ENCODE assay signal across 1 cellular context in the genomic region with DNA sequence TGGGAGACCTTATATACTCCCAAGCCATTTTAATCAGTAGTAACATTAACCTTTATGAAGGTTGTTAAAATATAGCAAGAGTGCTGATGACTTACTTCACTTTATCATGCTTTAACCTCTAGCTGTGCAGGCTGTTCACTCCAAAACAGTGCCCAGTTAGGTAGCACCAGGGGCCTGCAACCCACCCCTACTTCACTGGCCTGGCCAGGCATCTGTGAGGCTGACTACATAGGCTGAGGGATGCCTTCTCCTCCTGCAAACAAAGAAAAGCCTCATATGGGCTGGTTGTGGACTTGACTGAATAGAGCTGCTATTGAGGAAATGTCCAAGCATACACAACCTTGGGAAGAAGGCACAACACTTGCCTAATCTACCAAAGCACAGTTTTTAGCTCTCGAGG.
TF ChIP-seq lines count a peak whose summit lies in the region.

No MANE protein-coding gene starts in this region.

TF ChIP-seq in WTC11, 78 proteins besides CTCF, POLR2A, EP300 and RAD21 (continued from another document):
- TF ChIP-seq, protein P1, sequence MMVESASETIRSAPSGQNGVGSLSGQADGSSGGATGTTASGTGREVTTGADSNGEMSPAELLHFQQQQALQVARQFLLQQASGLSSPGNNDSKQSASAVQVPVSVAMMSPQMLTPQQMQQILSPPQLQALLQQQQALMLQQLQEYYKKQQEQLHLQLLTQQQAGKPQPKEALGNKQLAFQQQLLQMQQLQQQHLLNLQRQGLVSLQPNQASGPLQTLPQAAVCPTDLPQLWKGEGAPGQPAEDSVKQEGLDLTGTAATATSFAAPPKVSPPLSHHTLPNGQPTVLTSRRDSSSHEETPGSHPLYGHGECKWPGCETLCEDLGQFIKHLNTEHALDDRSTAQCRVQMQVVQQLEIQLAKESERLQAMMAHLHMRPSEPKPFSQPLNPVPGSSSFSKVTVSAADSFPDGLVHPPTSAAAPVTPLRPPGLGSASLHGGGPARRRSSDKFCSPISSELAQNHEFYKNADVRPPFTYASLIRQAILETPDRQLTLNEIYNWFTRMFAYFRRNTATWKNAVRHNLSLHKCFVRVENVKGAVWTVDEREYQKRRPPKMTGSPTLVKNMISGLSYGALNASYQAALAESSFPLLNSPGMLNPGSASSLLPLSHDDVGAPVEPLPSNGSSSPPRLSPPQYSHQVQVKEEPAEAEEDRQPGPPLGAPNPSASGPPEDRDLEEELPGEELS (CRISPR knock-in tag; IDR thresholded peaks at IDR 0.05): no peak
- TF ChIP-seq, protein P2, sequence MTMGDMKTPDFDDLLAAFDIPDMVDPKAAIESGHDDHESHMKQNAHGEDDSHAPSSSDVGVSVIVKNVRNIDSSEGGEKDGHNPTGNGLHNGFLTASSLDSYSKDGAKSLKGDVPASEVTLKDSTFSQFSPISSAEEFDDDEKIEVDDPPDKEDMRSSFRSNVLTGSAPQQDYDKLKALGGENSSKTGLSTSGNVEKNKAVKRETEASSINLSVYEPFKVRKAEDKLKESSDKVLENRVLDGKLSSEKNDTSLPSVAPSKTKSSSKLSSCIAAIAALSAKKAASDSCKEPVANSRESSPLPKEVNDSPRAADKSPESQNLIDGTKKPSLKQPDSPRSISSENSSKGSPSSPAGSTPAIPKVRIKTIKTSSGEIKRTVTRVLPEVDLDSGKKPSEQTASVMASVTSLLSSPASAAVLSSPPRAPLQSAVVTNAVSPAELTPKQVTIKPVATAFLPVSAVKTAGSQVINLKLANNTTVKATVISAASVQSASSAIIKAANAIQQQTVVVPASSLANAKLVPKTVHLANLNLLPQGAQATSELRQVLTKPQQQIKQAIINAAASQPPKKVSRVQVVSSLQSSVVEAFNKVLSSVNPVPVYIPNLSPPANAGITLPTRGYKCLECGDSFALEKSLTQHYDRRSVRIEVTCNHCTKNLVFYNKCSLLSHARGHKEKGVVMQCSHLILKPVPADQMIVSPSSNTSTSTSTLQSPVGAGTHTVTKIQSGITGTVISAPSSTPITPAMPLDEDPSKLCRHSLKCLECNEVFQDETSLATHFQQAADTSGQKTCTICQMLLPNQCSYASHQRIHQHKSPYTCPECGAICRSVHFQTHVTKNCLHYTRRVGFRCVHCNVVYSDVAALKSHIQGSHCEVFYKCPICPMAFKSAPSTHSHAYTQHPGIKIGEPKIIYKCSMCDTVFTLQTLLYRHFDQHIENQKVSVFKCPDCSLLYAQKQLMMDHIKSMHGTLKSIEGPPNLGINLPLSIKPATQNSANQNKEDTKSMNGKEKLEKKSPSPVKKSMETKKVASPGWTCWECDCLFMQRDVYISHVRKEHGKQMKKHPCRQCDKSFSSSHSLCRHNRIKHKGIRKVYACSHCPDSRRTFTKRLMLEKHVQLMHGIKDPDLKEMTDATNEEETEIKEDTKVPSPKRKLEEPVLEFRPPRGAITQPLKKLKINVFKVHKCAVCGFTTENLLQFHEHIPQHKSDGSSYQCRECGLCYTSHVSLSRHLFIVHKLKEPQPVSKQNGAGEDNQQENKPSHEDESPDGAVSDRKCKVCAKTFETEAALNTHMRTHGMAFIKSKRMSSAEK (CRISPR knock-in tag; IDR thresholded peaks at IDR 0.05; ENCODE audit: borderline replicate concordance): no peak
- TF ChIP-seq USF2 (CRISPR knock-in tag; IDR thresholded peaks at IDR 0.05) (no peak), GABPB1 (CRISPR knock-in tag; IDR thresholded peaks at IDR 0.05) (no peak), JAZF1 (CRISPR knock-in tag; IDR thresholded peaks at IDR 0.05) (no peak)
